Comparison of ENCODE assay signal across 15 cellular contexts in the genomic region with DNA sequence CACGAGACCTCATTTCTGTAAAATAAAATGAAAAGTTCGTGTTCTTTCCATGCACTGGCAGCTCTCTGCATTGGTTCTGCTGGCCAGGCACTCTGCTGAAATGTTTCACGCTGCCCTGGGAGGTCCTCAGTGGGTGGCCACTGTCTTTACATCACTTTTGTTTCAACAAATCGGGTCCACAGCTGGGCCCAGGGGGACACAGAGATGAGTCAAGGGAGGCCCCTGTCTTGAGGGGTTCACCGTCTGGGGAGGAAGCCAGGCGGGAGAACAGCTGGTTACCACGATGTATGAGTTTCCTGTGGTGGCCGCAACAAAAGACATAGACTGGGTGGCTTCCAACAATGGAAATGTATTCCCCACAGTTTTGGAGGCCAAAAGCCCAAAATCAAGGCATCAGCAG. TPM values are rescaled to one million over a fixed set of nuclear protein-coding genes. Genes with fewer than 3 reads are reported as not detected.
DNase-seq lines count a peak whose midpoint lies in the region; ATAC-seq and TF ChIP-seq lines count a peak whose summit lies in the region.
"Had no signal": no experiment of that assay in that cellular context is flagged by ENCODE, and none has a peak within 500 bp of the region (broad histone marks: within the 10 kb centered on the region; RNA-seq: fewer than 3 reads in every experiment).

No MANE protein-coding gene starts in this region.

- peak in 4 of 6 experiments; percentile 9 to 24 (median 19) for DNase-seq in stimulated activated naive CD4-positive, alpha-beta T cell (lab: John Stamatoyannopoulos, UW)
- DNase-seq in stimulated activated naive CD4-positive, alpha-beta T cell treated with Interleukin-2 at 50 U/mL for 16 hours (lab: John Stamatoyannopoulos, UW), result no peak
- DNase-seq in SJSA1 (ENCODE audit: low read depth in 1 of 2, low spot score in 2 of 2), result peak; percentile 96 to 99
- DNase-seq in endothelial cell (ENCODE audit: low spot score), result no peak
- DNase-seq in PC-9, result no peak
- no peak for DNase-seq in hippocampal formation (lab: John Stamatoyannopoulos, UW)
- DNase-seq: kidney glomerular epithelial cell, OCI-M1, T-helper 1 cell had no signal

- no peak for ATAC-seq in HG02623 (IDR thresholded peaks at IDR 0.05; ENCODE audit: unreplicated experiment)
- no peak for ATAC-seq in GM21367 (IDR thresholded peaks at IDR 0.05; ENCODE audit: unreplicated experiment)
- ATAC-seq: activated CD4-positive, CD25-positive, alpha-beta regulatory T cell treated with anti-CD3 and anti-CD28 coated beads, Interleukin-2, amount 50 U/mL, for 24 hours; K562 had no signal

- no peaks in the 10 kb centered on the region for H3K9me2 ChIP-seq in PC-9 (ENCODE audit: insufficient read depth)

- H3K9me3 ChIP-seq in SJSA1 (replicated peaks) (peaks cover 6% of the 10 kb centered on the region; the same call in 1 of the 2 replicates), PC-9 (ENCODE audit: insufficient read depth, low read depth) (no peaks in the 10 kb centered on the region)
- H3K9me3 ChIP-seq: prostate gland had no signal

- no TSS peak for BruUV-seq in PC-9 (replicated peaks; lab: Mats Ljungman, UMichigan)

- H3K4me3 Mint-ChIP-seq in endothelial cell (ENCODE audit: unreplicated experiment), result no peak overlapping the region
- H3K4me3 Mint-ChIP-seq: type B pancreatic cell had no signal

- no peaks in the 10 kb centered on the region for H4K20me1 ChIP-seq in PC-9 (ENCODE audit: insufficient read depth)

- H3K4me1 Mint-ChIP-seq in endothelial cell (ENCODE audit: unreplicated experiment), result peaks cover 6% of the 10 kb centered on the region

- no peaks in the 10 kb centered on the region for H3K36me3 ChIP-seq in SJSA1
- H3K36me3 ChIP-seq in PC-9 (ENCODE audit: low read depth), result no peaks in the 10 kb centered on the region
- H3K36me3 ChIP-seq: prostate gland had no signal

- H3K27ac ChIP-seq in SJSA1 (peak overlapping the region; percentile 61), PC-9 (no peak overlapping the region)
- H3K27ac ChIP-seq: prostate gland had no signal

- H3K4me1 ChIP-seq in SJSA1 (replicated peaks), result peaks cover 82% of the 10 kb centered on the region
- H3K4me1 ChIP-seq in PC-9 (replicated peaks; ENCODE audit: insufficient read depth), result no peaks in the 10 kb centered on the region
- H3K4me1 ChIP-seq: prostate gland had no signal

- no peaks in the 10 kb centered on the region for H3K9me3 Mint-ChIP-seq in endothelial cell (ENCODE audit: unreplicated experiment)
- H3K9me3 Mint-ChIP-seq: type B pancreatic cell had no signal

- POLR2A ChIA-PET in PC-9 (lab: Charles Lee; ENCODE audit: unreplicated experiment), result no interaction called here

- CTCF ChIA-PET in PC-9 (lab: Charles Lee), result no interaction called here

- no peak overlapping the region for H2AFZ ChIP-seq in PC-9

- H3K27ac Mint-ChIP-seq in endothelial cell (ENCODE audit: unreplicated experiment), result peak overlapping the region; percentile 78
- H3K27ac Mint-ChIP-seq: type B pancreatic cell had no signal

- H3F3A ChIP-seq in PC-9 (ENCODE audit: insufficient read depth, low read depth), result peaks cover 26% of the 10 kb centered on the region

- H3K27me3 ChIP-seq in SJSA1 (replicated peaks) (no peaks in the 10 kb centered on the region), PC-9 (ENCODE audit: insufficient read depth, low read depth) (no peaks in the 10 kb centered on the region)

- no peak overlapping the region for H3K4me3 ChIP-seq in SJSA1
- no peak overlapping the region for H3K4me3 ChIP-seq in PC-9
- H3K4me3 ChIP-seq: K562, prostate gland had no signal

- intact Hi-C loops in PC-9 (cut with micrococcal nuclease; ENCODE audit: unreplicated experiment), result no loop called here

- no peak overlapping the region for H3K4me2 ChIP-seq in PC-9

- peaks cover 29% of the 10 kb centered on the region for H3K27me3 Mint-ChIP-seq in endothelial cell (ENCODE audit: unreplicated experiment)

- H3K79me2 ChIP-seq in PC-9 (ENCODE audit: low read depth), result no peaks in the 10 kb centered on the region

- H3K36me3 Mint-ChIP-seq in endothelial cell (ENCODE audit: low read depth, unreplicated experiment), result peaks cover 3% of the 10 kb centered on the region
- H3K36me3 Mint-ChIP-seq: type B pancreatic cell had no signal

- TF ChIP-seq CTCF in endothelial cell (IDR thresholded peaks at IDR 0.05; ENCODE audit: unreplicated experiment), result no peak
- no peak for TF ChIP-seq CTCF in PC-9 (conservative IDR thresholded peaks at IDR 0.05)

RNA-seq across cellular contexts. Expression of a gene that starts 5.2 kb away (rescaled TPM):
- total RNA-seq in SJSA1 (2014; rRNA removed; shearing (Covaris generic)), result 12.6 and 15.2 TPM in 2 replicates
- total RNA-seq in endothelial cell (ENCODE audit: unreplicated experiment) (48.9 TPM), PC-9 (2021) (1.6 and 2.0 TPM in 2 replicates)

Comparison
In these comparisons a context has a peak if more than half of its experiments do, and no peak if none do; other contexts are left out.
1. DNase-seq: peak in stimulated activated naive CD4-positive, alpha-beta T cell (4 of 6) and SJSA1 (2 of 2); none in stimulated activated naive CD4-positive, alpha-beta T cell treated with Interleukin-2 at 50 U/mL for 16 hours (single experiment), endothelial cell (single experiment), PC-9 (0 of 2) and hippocampal formation (0 of 2).